Comparison of ENCODE assay signal across 13 cellular contexts in genomic region chr5:168047669-168048111, GRCh38.
DNase-seq lines count a peak whose midpoint lies in the region; ATAC-seq and TF ChIP-seq lines count a peak whose summit lies in the region.
"Had no signal": no experiment of that assay in that cellular context is flagged by ENCODE, and none has a peak within 500 bp of the region (broad histone marks: within the 10 kb centered on the region; RNA-seq: fewer than 3 reads in every experiment).

No MANE protein-coding gene starts in this region.

- no peak overlapping the region for H4K91ac ChIP-seq in neuronal stem cell (ENCODE audit: low read depth, low read length, poor library complexity)

- H3K14ac ChIP-seq in neuronal stem cell (ENCODE audit: low read length) = no peak overlapping the region

- H3K4ac ChIP-seq in neuronal stem cell (ENCODE audit: low read length) = no peak overlapping the region

- DNase-seq in HK-2 (ENCODE audit: unreplicated experiment) (peak; percentile 3), chondrocyte (ENCODE audit: low spot score) (no peak), neuronal stem cell (ENCODE audit: low spot score) (no peak), NCI-H128 (lab: John Stamatoyannopoulos, UW; ENCODE audit: unreplicated experiment) (no peak), mesenteric fat pad (ENCODE audit: low spot score) (no peak), T-helper 1 cell (no peak)
- DNase-seq: SIG-M5 had no signal

- peaks cover 0 to 5% of the 10 kb centered on the region in 2 donors for H3K9me3 ChIP-seq in neuronal stem cell (replicated peaks in 1 of 2; ENCODE audit: control insufficient read depth in 2 of 2, insufficient read depth in 1 of 2, low read depth in 1 of 2, low read length in 2 of 2)
- H3K9me3 ChIP-seq: ascending aorta had no signal

- H2BK15ac ChIP-seq in neuronal stem cell (ENCODE audit: low read length) = no peak overlapping the region

- no peaks in the 10 kb centered on the region for H3K9me3 Mint-ChIP-seq in chondrocyte (ENCODE audit: low read depth)
- H3K9me3 Mint-ChIP-seq: memory B cell; stimulated activated naive CD8-positive, alpha-beta T cell treated with anti-CD3 and anti-CD28 coated beads, Interleukin-15, Interleukin-2, amounts not matched to agents 100 ng/mL and 50 ng/mL, for 24 hours had no signal

- H3K4me3 Mint-ChIP-seq in chondrocyte (ENCODE audit: unreplicated experiment) = no peak overlapping the region
- H3K4me3 Mint-ChIP-seq: memory B cell; stimulated activated naive CD8-positive, alpha-beta T cell treated with anti-CD3 and anti-CD28 coated beads, Interleukin-15, Interleukin-2, amounts not matched to agents 100 ng/mL and 50 ng/mL, for 24 hours had no signal

- H4K8ac ChIP-seq in neuronal stem cell (ENCODE audit: low read depth, low read length) = no peak overlapping the region

- no peaks in the 10 kb centered on the region for H3K36me3 Mint-ChIP-seq in chondrocyte (ENCODE audit: low read depth)
- H3K36me3 Mint-ChIP-seq: memory B cell had no signal

- H2AK5ac ChIP-seq in neuronal stem cell (ENCODE audit: low read depth, low read length) = no peak overlapping the region

- H3K27ac Mint-ChIP-seq in chondrocyte (ENCODE audit: unreplicated experiment) = peak overlapping the region; percentile 2
- H3K27ac Mint-ChIP-seq: memory B cell; stimulated activated naive CD8-positive, alpha-beta T cell treated with anti-CD3 and anti-CD28 coated beads, Interleukin-15, Interleukin-2, amounts not matched to agents 100 ng/mL and 50 ng/mL, for 24 hours had no signal

- ATAC-seq in GM19324 (IDR thresholded peaks at IDR 0.05; ENCODE audit: low FRiP score, unreplicated experiment) (peak; percentile 14), GM21717 (IDR thresholded peaks at IDR 0.05; ENCODE audit: unreplicated experiment) (no peak)

- peaks cover 8% of the 10 kb centered on the region for H3K4me1 Mint-ChIP-seq in chondrocyte (ENCODE audit: low read depth)
- H3K4me1 Mint-ChIP-seq: memory B cell had no signal

- H2BK12ac ChIP-seq in neuronal stem cell (ENCODE audit: low read length) = peak overlapping the region; percentile 82

- H3K23ac ChIP-seq in neuronal stem cell (ENCODE audit: low read depth, low read length, poor library complexity) = peak overlapping the region; percentile 11

- no peaks in the 10 kb centered on the region for H3K79me1 ChIP-seq in neuronal stem cell (ENCODE audit: low read depth, low read length)

- H2BK5ac ChIP-seq in neuronal stem cell (ENCODE audit: low read length) = no peak overlapping the region

- no peaks in the 10 kb centered on the region for H3K27me3 ChIP-seq in neuronal stem cell (ENCODE audit: control insufficient read depth in 3 of 3, insufficient read depth in 3 of 3, low read depth in 1 of 3, low read length in 3 of 3)
- H3K27me3 ChIP-seq: ascending aorta had no signal

- no peak overlapping the region for H3K4me3 ChIP-seq in neuronal stem cell (ENCODE audit: low read length in 2 of 2)
- H3K4me3 ChIP-seq: ascending aorta, skin epidermis had no signal

- no peak overlapping the region for H2BK120ac ChIP-seq in neuronal stem cell (ENCODE audit: low read depth, low read length)

- TF ChIP-seq CTCF in chondrocyte (IDR thresholded peaks at IDR 0.05) = peak; percentile 32

- peak overlapping the region; percentile 24 for H3K18ac ChIP-seq in neuronal stem cell (ENCODE audit: low read length)

- H2AFZ ChIP-seq in neuronal stem cell (ENCODE audit: low read length) = no peak overlapping the region

- no peak overlapping the region for H3K4me2 ChIP-seq in neuronal stem cell (ENCODE audit: insufficient read depth, low read length, poor library complexity, severe bottlenecking)

- H3K36me3 ChIP-seq in neuronal stem cell (replicated peaks in 1 of 2; ENCODE audit: control insufficient read depth in 2 of 2, insufficient read depth in 2 of 2, low read length in 2 of 2) = no peaks in the 10 kb centered on the region
- H3K36me3 ChIP-seq: ascending aorta had no signal

- no CpG with 5 or more reads among the region's 1 CpG for WGBS in neuronal stem cell (ENCODE audit: extremely low coverage in 2 of 2, insufficient read length in 2 of 2, insufficient replicate concordance in 1 of 2), 2 donors

- H3K9ac ChIP-seq in neuronal stem cell (ENCODE audit: low read depth, low read length, poor library complexity) = no peak overlapping the region

- H3K27me3 Mint-ChIP-seq in chondrocyte (ENCODE audit: low read depth) = peaks cover 6% of the 10 kb centered on the region
- H3K27me3 Mint-ChIP-seq: memory B cell had no signal

- H3K27ac ChIP-seq in neuronal stem cell (replicated peaks; ENCODE audit: low read length) = no peak overlapping the region
- H3K27ac ChIP-seq: ascending aorta had no signal

- peaks cover 9 to 12% of the 10 kb centered on the region in 2 donors for H3K4me1 ChIP-seq in neuronal stem cell (ENCODE audit: control insufficient read depth in 2 of 2, insufficient read depth in 1 of 2, low read depth in 1 of 2, low read length in 2 of 2)
- H3K4me1 ChIP-seq: ascending aorta had no signal
